8 cellular contexts compared by ENCODE assay signal in genomic region chr11:796565-797299, GRCh38. TPM values are rescaled to one million over a fixed set of nuclear protein-coding genes. Genes with fewer than 3 reads are reported as not detected.
DNase-seq lines count a peak whose midpoint lies in the region; ATAC-seq and TF ChIP-seq lines count a peak whose summit lies in the region.

No MANE protein-coding gene starts in this region.

- H3K36me3 ChIP-seq in MG63 (peaks cover 41% of the 10 kb centered on the region), ectodermal cell (ENCODE audit: control insufficient read depth, insufficient read depth, low read length) (peaks cover 17% of the 10 kb centered on the region)

- peak overlapping the region; percentile 87 for H3K27ac ChIP-seq in C4-2B
- no peak overlapping the region for H3K27ac ChIP-seq in ectodermal cell (ENCODE audit: insufficient read depth, low read depth, low read length, poor library complexity, severe bottlenecking)

- H3K27ac Mint-ChIP-seq in nephron progenitor cell: no peak overlapping the region

- 49 to 50% methylated on average over 18 of the region's 18 CpGs for WGBS in ectodermal cell, 2 experiments

- no peaks in the 10 kb centered on the region for H3K9me3 Mint-ChIP-seq in nephron progenitor cell

- peaks cover 14% of the 10 kb centered on the region for H3K4me1 ChIP-seq in ectodermal cell (ENCODE audit: control insufficient read depth, insufficient read depth, low read length)

- H3K4me3 ChIP-seq in MG63 (peak overlapping the region; percentile 99), ectodermal cell (ENCODE audit: insufficient read depth, low read depth, low read length) (peak overlapping the region; percentile 72)

- H3K9me3 ChIP-seq in MG63 (no peaks in the 10 kb centered on the region), ectodermal cell (ENCODE audit: control insufficient read depth, low read length) (no peaks in the 10 kb centered on the region)

- DNase-seq in MG63 (no peak), nephron progenitor cell (no peak), SHP77 treated with DMSO at 0.1 percent for 48 hours (lab: John Stamatoyannopoulos, UW) (no peak), foreskin melanocyte (no peak), C1 segment of cervical spinal cord (lab: John Stamatoyannopoulos, UW) (no peak)

- peaks cover 16% of the 10 kb centered on the region for H3K4me1 Mint-ChIP-seq in nephron progenitor cell

- no peak for ATAC-seq in GM21717 (IDR thresholded peaks at IDR 0.05; ENCODE audit: unreplicated experiment)

- no peaks in the 10 kb centered on the region for H3K27me3 Mint-ChIP-seq in nephron progenitor cell (ENCODE audit: low read depth, poor library complexity)

- peak overlapping the region; percentile 86 for H3K4me3 Mint-ChIP-seq in nephron progenitor cell

- H3K36me3 Mint-ChIP-seq in nephron progenitor cell (ENCODE audit: low read depth): no peaks in the 10 kb centered on the region

- no peak for TF ChIP-seq CTCF in C4-2B (conservative IDR thresholded peaks at IDR 0.05)
- TF ChIP-seq CTCF in nephron progenitor cell (IDR thresholded peaks at IDR 0.05): no peak

- H3K27me3 ChIP-seq in MG63: no peaks in the 10 kb centered on the region
- H3K27me3 ChIP-seq in ectodermal cell (ENCODE audit: control insufficient read depth, insufficient read depth, low read length, poor library complexity, severe bottlenecking): no peaks in the 10 kb centered on the region

RNA-seq across cellular contexts. Expression of gene SLC25A22, which starts 1.3 kb away (rescaled TPM):
- 28.6 and 31.3 TPM in 2 replicates for total RNA-seq in MG63 (2014; rRNA removed; shearing (Covaris generic); ENCODE audit: low replicate concordance)
- polyA plus RNA-seq in ectodermal cell (2013, experiment 1 of 4): 48.0 TPM
- 45.1 TPM for polyA plus RNA-seq in ectodermal cell (2013, experiment 2 of 4)
- polyA plus RNA-seq in ectodermal cell (2013, experiment 3 of 4): 34.8 TPM
- polyA plus RNA-seq in ectodermal cell (2013, experiment 4 of 4): 39.4 TPM

RNA-seq across cellular contexts. Expression of gene CEND1, which starts 6.8 kb away (rescaled TPM):
- total RNA-seq in MG63 (2014; rRNA removed; shearing (Covaris generic); ENCODE audit: low replicate concordance): not detected in 2 replicates
- 2.2 TPM for polyA plus RNA-seq in ectodermal cell (2013, experiment 1 of 4)
- 3.6 TPM for polyA plus RNA-seq in ectodermal cell (2013, experiment 2 of 4)
- polyA plus RNA-seq in ectodermal cell (2013, experiment 3 of 4): 1.5 TPM
- polyA plus RNA-seq in ectodermal cell (2013, experiment 4 of 4): 1.9 TPM

RNA-seq across cellular contexts. Expression of gene PIDD1, which starts 8.3 kb away (rescaled TPM):
- total RNA-seq in MG63 (2014; rRNA removed; shearing (Covaris generic); ENCODE audit: low replicate concordance): 4.9 and 10.8 TPM in 2 replicates
- 30.5 TPM for polyA plus RNA-seq in ectodermal cell (2013, experiment 1 of 4)
- 30.1 TPM for polyA plus RNA-seq in ectodermal cell (2013, experiment 2 of 4)
- polyA plus RNA-seq in ectodermal cell (2013, experiment 3 of 4): 25.1 TPM
- 24.3 TPM for polyA plus RNA-seq in ectodermal cell (2013, experiment 4 of 4)

RNA-seq across cellular contexts. Expression of gene RPLP2, which starts 13.0 kb away (rescaled TPM):
- total RNA-seq in MG63 (2014; rRNA removed; shearing (Covaris generic); ENCODE audit: low replicate concordance): 770 and 1,105 TPM in 2 replicates
- polyA plus RNA-seq in ectodermal cell (2013, experiment 1 of 4): 1,654 TPM
- 1,774 TPM for polyA plus RNA-seq in ectodermal cell (2013, experiment 2 of 4)
- polyA plus RNA-seq in ectodermal cell (2013, experiment 3 of 4): 1,691 TPM
- polyA plus RNA-seq in ectodermal cell (2013, experiment 4 of 4): 1,935 TPM

RNA-seq across cellular contexts. Expression of gene GATD1, which starts 19.4 kb away (rescaled TPM):
- 46.1 and 80.1 TPM in 2 replicates for total RNA-seq in MG63 (2014; rRNA removed; shearing (Covaris generic); ENCODE audit: low replicate concordance)
- polyA plus RNA-seq in ectodermal cell (2013, experiment 1 of 4): 71.5 TPM
- polyA plus RNA-seq in ectodermal cell (2013, experiment 2 of 4): 81.8 TPM
- 47.0 TPM for polyA plus RNA-seq in ectodermal cell (2013, experiment 3 of 4)
- 50.3 TPM for polyA plus RNA-seq in ectodermal cell (2013, experiment 4 of 4)
